ENCODE assay signal across 8 cellular contexts in the genomic region with DNA sequence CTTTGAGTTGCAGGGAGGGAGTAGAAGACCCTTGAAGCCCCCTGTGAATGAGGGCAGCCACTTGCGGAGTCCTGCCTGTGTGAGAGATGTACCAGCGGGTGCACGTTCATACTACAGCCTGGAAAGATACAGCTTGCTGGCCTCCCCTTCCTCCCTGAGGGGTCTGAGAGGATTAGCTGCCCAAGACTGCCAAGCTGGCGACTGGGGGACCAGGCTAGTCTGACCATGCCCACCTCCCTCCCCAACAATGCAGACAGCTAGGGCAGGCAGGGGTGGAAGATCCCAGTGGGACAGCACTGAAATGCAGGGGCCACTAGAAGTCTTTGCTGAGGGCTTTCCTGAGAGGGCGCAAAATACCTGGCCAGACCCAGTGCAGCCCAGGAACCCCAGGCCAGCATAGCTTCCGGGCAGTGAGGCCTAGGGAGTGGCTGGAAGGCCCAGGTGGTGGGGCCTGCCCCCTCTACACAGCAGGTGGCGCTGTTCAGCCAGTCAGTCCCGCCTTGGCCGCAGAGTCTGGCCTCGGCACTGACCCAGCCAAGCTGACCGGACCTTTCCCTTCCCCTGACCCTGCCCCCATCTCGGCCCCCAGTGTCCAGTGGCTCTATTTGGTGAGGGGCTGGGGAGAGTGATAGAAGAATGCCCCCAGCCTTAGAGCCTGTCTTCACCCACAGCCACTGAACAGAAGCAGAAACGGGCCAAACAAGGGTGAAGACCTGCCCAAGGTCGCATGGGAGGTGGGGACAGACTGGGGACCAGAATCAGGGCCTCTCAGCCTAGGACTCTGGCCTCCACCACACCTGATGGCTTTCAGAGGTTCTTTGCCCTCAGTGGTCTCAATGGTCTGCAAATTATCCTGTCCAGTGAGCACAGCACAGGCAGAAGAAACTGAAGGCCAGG. TPM values are rescaled to one million over a fixed set of nuclear protein-coding genes. Genes with fewer than 3 reads are reported as not detected.
DNase-seq lines count a peak whose midpoint lies in the region; ATAC-seq, FAIRE-seq and TF ChIP-seq lines count a peak whose summit lies in the region.

No MANE protein-coding gene starts in this region.

- 27% methylated on average over 12 of the region's 14 CpGs for WGBS in K562 (ENCODE audit: insufficient coverage, low coverage, missing lambda C conversion rate)

- POLR2A ChIA-PET in K562 (lab: Yijun Ruan, JAX): interaction anchor here (0.6 to 2.2 kb wide), 5 partner anchors 33 to 1938 kb away, joined by 3 to 8 read pairs (median 4); a partner anchor contains a TSS

- H3K4me2 ChIP-seq in K562 (ENCODE audit: insufficient read depth, low read length): no peak overlapping the region

- no peak overlapping the region for H3K27ac ChIP-seq in K562 (ENCODE audit: extremely low read depth, low read depth, low read length)

- FAIRE-seq in K562 (lab: Jason Lieb, UNC): peak; percentile 74

- H3K9ac ChIP-seq in K562 (ENCODE audit: insufficient read depth in 1 of 2, low read depth in 2 of 2, low read length in 2 of 2): peak overlapping the region; percentile 30 to 69; a peak in 3 of 4 replicates

- H4K20me1 ChIP-seq in K562 (replicated peaks; ENCODE audit: control insufficient read depth, insufficient read depth, low read length): no peaks in the 10 kb centered on the region

- H3K36me3 ChIP-seq in K562 (ENCODE audit: control insufficient read depth, insufficient read depth, low read length): no peaks in the 10 kb centered on the region

- no peak for TF ChIP-seq POLR2A in K562 (conservative IDR thresholded peaks at IDR 0.05)

- no TSS peak for BruUV-seq in K562 (replicated peaks; lab: Mats Ljungman, UMichigan)

- TF ChIP-seq EP300 in K562 (IDR thresholded peaks at IDR 0.05; ENCODE audit: low read length): no peak

- intact Hi-C loops in K562 (cut with micrococcal nuclease): loop anchor here (5.0 kb wide), 1 partner anchor 360 kb away; no protein-coding TSS in a partner anchor

- H3K27me3 ChIP-seq in K562 (ENCODE audit: control insufficient read depth in 2 of 2, insufficient read depth in 2 of 2, low read length in 2 of 2): no peaks in the 10 kb centered on the region

- peaks cover under 1% of the 10 kb centered on the region; the same call in 2 of the 3 replicates for H3K79me2 ChIP-seq in K562 (ENCODE audit: control insufficient read depth, insufficient read depth, low read length)

- peak; percentile 35 for DNase-seq in SIG-M5 treated with dmso at 0.1 percent for 504 hours (lab: John Stamatoyannopoulos, UW; ENCODE audit: unreplicated experiment)
- DNase-seq in SIG-M5 (lab: John Stamatoyannopoulos, UW): no peak
- peak; percentile 24 for DNase-seq in HS-27A (ENCODE audit: low read depth)
- peak; percentile 58 for DNase-seq in SK-MEL-5 (ENCODE audit: low read depth, low spot score)
- peak; percentile 86 to 90 (median 88) for DNase-seq in K562 (ENCODE audit: extremely low read depth in 1 of 4, low spot score in 3 of 4)
- peak in 48 of 51 donors; percentile 29 to 91 (median 70) for DNase-seq in hypothalamus (lab: John Stamatoyannopoulos, UW)
- DNase-seq in retina: peak; percentile 86

- in situ Hi-C loops in SK-MEL-5 (cut with HindIII; ENCODE audit: low pct_unique_long_range_greater_than_20kb, low sequenced_read_pairs) (no loop called here), K562 (cut with MboI) (loop anchor here (5.0 kb wide), 1 partner anchor 45 kb away; a partner anchor contains a TSS)

- no peaks in the 10 kb centered on the region for H3K9me3 ChIP-seq in K562 (replicated peaks; ENCODE audit: control insufficient read depth, insufficient read depth, low read depth, low read length)

- TF ChIP-seq RAD21 in K562 (CRISPR knock-in tag; conservative IDR thresholded peaks at IDR 0.05 in 1 of 2, IDR thresholded peaks at IDR 0.05 in 1 of 2): peak; percentile 90 to 97

- CTCF ChIA-PET in K562 (lab: Yijun Ruan, JAX; ENCODE audit: low intra/inter-chr PET ratio): interaction anchor here (0.6 to 1.5 kb wide), 8 partner anchors 14 to 1058 kb away, joined by 3 to 10 read pairs (median 3); a partner anchor contains a TSS

- ATAC-seq in K562: peak; percentile 90
- no peak for ATAC-seq in GM18511 (IDR thresholded peaks at IDR 0.05; ENCODE audit: unreplicated experiment)

- peak overlapping the region; percentile 97 for H2AFZ ChIP-seq in K562 (ENCODE audit: low read depth, low read length)

- H3K9me1 ChIP-seq in K562 (ENCODE audit: control insufficient read depth, insufficient read depth, low read length): no peaks in the 10 kb centered on the region

- no peak overlapping the region for H3K4me3 ChIP-seq in K562

- peaks cover 43 to 85% of the 10 kb centered on the region in 2 experiments for H3K4me1 ChIP-seq in K562 (replicated peaks in 1 of 2; ENCODE audit: control insufficient read depth in 2 of 2, insufficient read depth in 2 of 2, low read length in 2 of 2)

- TF ChIP-seq CTCF in K562 (IDR thresholded peaks at IDR 0.05 in 2 of 3, conservative IDR thresholded peaks at IDR 0.05 in 1 of 3; ENCODE audit: insufficient read depth in 2 of 3, low read depth in 1 of 3, low read length in 3 of 3): peak; percentile 94 to 96 (median 95)

RNA-seq across cellular contexts. Expression of a gene that starts 4.8 kb away (rescaled TPM):
- 1.7 and 2.2 TPM in 2 replicates for total RNA-seq in SK-MEL-5 (2014; rRNA removed; shearing (Covaris generic))
- polyA plus RNA-seq in SK-MEL-5 (2015; cell fraction: cytosol; rRNA removed): 6.7 and 8.5 TPM in 2 replicates
- polyA plus RNA-seq in SK-MEL-5 (2015; cell fraction: nucleus; rRNA removed): 12.9 and 16.5 TPM in 2 replicates
- total RNA-seq in K562 (2011; cell fraction: chromatin; rRNA removed; ENCODE audit: low replicate concordance): 95.5 and 239 TPM in 2 replicates
- total RNA-seq in K562 (2011; cell fraction: nucleolus; rRNA removed): 109 and 132 TPM in 2 replicates
- 92.2 and 107 TPM in 2 replicates for total RNA-seq in K562 (2011; cell fraction: nucleoplasm; rRNA removed)
- total RNA-seq in K562 (2014; rRNA removed) (7.1 and 11.0 TPM in 2 replicates), K562 (2014; rRNA removed; fragmentation: Illumina TruSeq; extraction: Trizol) (2.6 and 3.3 TPM in 2 replicates), K562 (2015; rRNA removed; fragmentation: Illumina TruSeq; extraction: Trizol) (4.0 and 4.1 TPM in 2 replicates), K562 (2021) (21.4 and 25.8 TPM in 2 replicates)
- polyA plus RNA-seq in K562 (2011; rRNA removed) (10.4 and 16.6 TPM in 2 replicates), K562 (2014; fragmentation: Illumina TruSeq; extraction: Trizol) (14.7 and 17.8 TPM in 2 replicates), K562 (2014; fragmentation: Nextera tagmentation; extraction: Ambion mirVana) (1 to 10 TPM; 2.3 TPM), K562 (2014; rRNA removed) (15.6 and 17.4 TPM in 2 replicates)
- 13.6 and 26.3 TPM in 2 replicates for polyA plus RNA-seq in K562 (2011; cell fraction: cytosol; rRNA removed)
- 104 and 152 TPM in 2 replicates for polyA plus RNA-seq in K562 (2011; cell fraction: nucleus; rRNA removed)
- polyA plus RNA-seq in K562 (2012): 14.8 and 25.8 TPM in 2 replicates
- polyA minus RNA-seq in K562 (2011; rRNA and poly(A)+ RNA removed): 6.8 and 8.5 TPM in 2 replicates
- polyA minus RNA-seq in K562 (2011; cell fraction: cytosol; rRNA and poly(A)+ RNA removed): 22.7 and 23.9 TPM in 2 replicates
- 32.4 and 34.1 TPM in 2 replicates for polyA minus RNA-seq in K562 (2011; cell fraction: nucleus; rRNA and poly(A)+ RNA removed)

RNA-seq across cellular contexts. Expression of a gene that starts 44.8 kb away (rescaled TPM):
- total RNA-seq in SK-MEL-5 (2014; rRNA removed; shearing (Covaris generic)): 142 and 172 TPM in 2 replicates
- polyA plus RNA-seq in SK-MEL-5 (2015; cell fraction: cytosol; rRNA removed): 93.5 and 112 TPM in 2 replicates
- 17.7 and 55.2 TPM in 2 replicates for polyA plus RNA-seq in SK-MEL-5 (2015; cell fraction: nucleus; rRNA removed)
- 88.0 and 142 TPM in 2 replicates for total RNA-seq in K562 (2011; cell fraction: chromatin; rRNA removed; ENCODE audit: low replicate concordance)
- 195 and 216 TPM in 2 replicates for total RNA-seq in K562 (2011; cell fraction: nucleolus; rRNA removed)
- total RNA-seq in K562 (2011; cell fraction: nucleoplasm; rRNA removed): 192 and 237 TPM in 2 replicates
- total RNA-seq in K562 (2014; rRNA removed) (97.2 and 153 TPM in 2 replicates), K562 (2014; rRNA removed; fragmentation: Illumina TruSeq; extraction: Trizol) (227 and 239 TPM in 2 replicates), K562 (2015; rRNA removed; fragmentation: Illumina TruSeq; extraction: Trizol) (221 and 231 TPM in 2 replicates), K562 (2021) (168 and 200 TPM in 2 replicates)
- polyA plus RNA-seq in K562 (2011; rRNA removed) (630 and 713 TPM in 2 replicates), K562 (2014; fragmentation: Illumina TruSeq; extraction: Trizol) (213 and 256 TPM in 2 replicates), K562 (2014; fragmentation: Nextera tagmentation; extraction: Ambion mirVana) (100 to 1,000 TPM; 794 to 856 TPM), K562 (2014; rRNA removed) (199 and 268 TPM in 2 replicates)
- polyA plus RNA-seq in K562 (2011; cell fraction: cytosol; rRNA removed): 728 and 1,027 TPM in 2 replicates
- 254 and 417 TPM in 2 replicates for polyA plus RNA-seq in K562 (2011; cell fraction: nucleus; rRNA removed)
- 426 and 696 TPM in 2 replicates for polyA plus RNA-seq in K562 (2012)
- polyA minus RNA-seq in K562 (2011; rRNA and poly(A)+ RNA removed): 155 and 167 TPM in 2 replicates
- polyA minus RNA-seq in K562 (2011; cell fraction: cytosol; rRNA and poly(A)+ RNA removed): 111 and 157 TPM in 2 replicates
- polyA minus RNA-seq in K562 (2011; cell fraction: nucleus; rRNA and poly(A)+ RNA removed): 46.0 and 84.9 TPM in 2 replicates

RNA-seq across cellular contexts. Expression of a gene that starts 45.1 kb away (rescaled TPM):
- total RNA-seq in SK-MEL-5 (2014; rRNA removed; shearing (Covaris generic)): 65.4 and 65.8 TPM in 2 replicates
- polyA plus RNA-seq in SK-MEL-5 (2015; cell fraction: cytosol; rRNA removed): 73.1 and 79.3 TPM in 2 replicates
- 13.1 and 18.1 TPM in 2 replicates for polyA plus RNA-seq in SK-MEL-5 (2015; cell fraction: nucleus; rRNA removed)
- total RNA-seq in K562 (2011; cell fraction: chromatin; rRNA removed; ENCODE audit: low replicate concordance): 27.9 and 42.4 TPM in 2 replicates
- 50.0 and 60.9 TPM in 2 replicates for total RNA-seq in K562 (2011; cell fraction: nucleolus; rRNA removed)
- total RNA-seq in K562 (2011; cell fraction: nucleoplasm; rRNA removed): 37.0 and 43.3 TPM in 2 replicates
- 156 and 172 TPM in 2 replicates for total RNA-seq in K562 (2014; rRNA removed)
- total RNA-seq in K562 (2014; rRNA removed; fragmentation: Illumina TruSeq; extraction: Trizol): 130 and 137 TPM in 2 replicates
- 150 and 154 TPM in 2 replicates for total RNA-seq in K562 (2015; rRNA removed; fragmentation: Illumina TruSeq; extraction: Trizol)
- total RNA-seq in K562 (2021): 140 and 150 TPM in 2 replicates
- polyA plus RNA-seq in K562 (2011; rRNA removed): 91.3 and 124 TPM in 2 replicates
- 83.9 and 106 TPM in 2 replicates for polyA plus RNA-seq in K562 (2011; cell fraction: cytosol; rRNA removed)
- 28.7 and 36.3 TPM in 2 replicates for polyA plus RNA-seq in K562 (2011; cell fraction: nucleus; rRNA removed)
- 122 and 124 TPM in 2 replicates for polyA plus RNA-seq in K562 (2012)
- 138 and 146 TPM in 2 replicates for polyA plus RNA-seq in K562 (2014; fragmentation: Illumina TruSeq; extraction: Trizol)
- 10 to 100 TPM; 58.1 to 86.8 TPM for polyA plus RNA-seq in K562 (2014; fragmentation: Nextera tagmentation; extraction: Ambion mirVana)
- polyA plus RNA-seq in K562 (2014; rRNA removed): 132 and 136 TPM in 2 replicates
- polyA minus RNA-seq in K562 (2011; rRNA and poly(A)+ RNA removed): 77.5 and 111 TPM in 2 replicates
- polyA minus RNA-seq in K562 (2011; cell fraction: cytosol; rRNA and poly(A)+ RNA removed): 54.2 and 76.3 TPM in 2 replicates
- 29.8 and 34.1 TPM in 2 replicates for polyA minus RNA-seq in K562 (2011; cell fraction: nucleus; rRNA and poly(A)+ RNA removed)
